9 cellular contexts compared by ENCODE assay signal in genomic region chr9:130680836-130681768, GRCh38. TPM values are rescaled to one million over a fixed set of nuclear protein-coding genes. Genes with fewer than 3 reads are reported as not detected.
DNase-seq lines count a peak whose midpoint lies in the region; ATAC-seq, FAIRE-seq and TF ChIP-seq lines count a peak whose summit lies in the region.
"Had no signal": no experiment of that assay in that cellular context is flagged by ENCODE, and none has a peak within 500 bp of the region (broad histone marks: within the 10 kb centered on the region; RNA-seq: fewer than 3 reads in every experiment).

No MANE protein-coding gene starts in this region.

- FAIRE-seq in HTR-8/SVneo (lab: Jason Lieb, UNC) (peak; percentile 62), RCC 7860 (lab: Jason Lieb, UNC) (no peak)

- no peak overlapping the region for H3K27ac ChIP-seq in thoracic aorta

- DNase-seq in Daoy (ENCODE audit: low read depth): peak; percentile 96
- peak; percentile 88 for DNase-seq in HTR-8/SVneo (ENCODE audit: insufficient read length, low spot score)
- peak; percentile 76 for DNase-seq in RCC 7860 (ENCODE audit: low spot score)
- DNase-seq in activated effector memory CD4-positive, alpha-beta T cell treated with Interleukin-2 at 50 U/mL for 16 hours: peak; percentile 50
- peak; percentile 84 for DNase-seq in fibroblast of villous mesenchyme (ENCODE audit: low read depth)
- DNase-seq in thoracic aorta (ENCODE audit: low spot score): peak; percentile 17

- H3K27me3 ChIP-seq in neuron (ENCODE audit: insufficient read depth, low read length): peaks cover 4% of the 10 kb centered on the region
- no peaks in the 10 kb centered on the region for H3K27me3 ChIP-seq in thoracic aorta (replicated peaks; ENCODE audit: insufficient read depth)

- no peaks in the 10 kb centered on the region for H3K36me3 ChIP-seq in neuron (ENCODE audit: insufficient read depth, low read length)
- no peaks in the 10 kb centered on the region for H3K36me3 ChIP-seq in thoracic aorta

- peak overlapping the region; percentile 19 for H2AFZ ChIP-seq in neuron (ENCODE audit: low read depth, low read length)

- no peak for TF ChIP-seq CTCF in fibroblast of villous mesenchyme (IDR thresholded peaks at IDR 0.05; ENCODE audit: insufficient read depth, low read depth, low read length)
- no peak for TF ChIP-seq CTCF in thoracic aorta (IDR thresholded peaks at IDR 0.05)

- H3K4me1 ChIP-seq in neuron (ENCODE audit: insufficient read depth, low read length) (peaks cover 8% of the 10 kb centered on the region), thoracic aorta (ENCODE audit: control insufficient read depth in 1 of 2, low read depth in 2 of 2) (peaks cover 4 to 14% of the 10 kb centered on the region in 2 donors)

- H3K9me3 ChIP-seq in neuron (ENCODE audit: low read length) (peaks cover 6% of the 10 kb centered on the region), thoracic aorta (peaks cover 3% of the 10 kb centered on the region)

- peak overlapping the region; percentile 63 for H3K4me3 ChIP-seq in fibroblast of villous mesenchyme (ENCODE audit: low read depth, low read length)
- peak overlapping the region; percentile 50 for H3K4me3 ChIP-seq in neuron (ENCODE audit: low read length)
- H3K4me3 ChIP-seq in thoracic aorta: peak overlapping the region; percentile 73

- ATAC-seq in thoracic aorta (ENCODE audit: insufficient number of reproducible peaks, low FRiP score, low read depth) (peak; percentile 58), GM21717 (IDR thresholded peaks at IDR 0.05; ENCODE audit: unreplicated experiment) (no peak)

RNA-seq across cellular contexts. Expression of gene EXOSC2, which starts 12.5 kb away (rescaled TPM):
- 71.9 and 95.9 TPM in 2 replicates for total RNA-seq in Daoy (2014; rRNA removed; shearing (Covaris generic))
- total RNA-seq in fibroblast of villous mesenchyme (19.3 and 32.8 TPM in 2 replicates), thoracic aorta (10 to 100 TPM; 12.3 to 33.3 TPM)

RNA-seq across cellular contexts. Expression of gene PRDM12, which starts 16.7 kb away (rescaled TPM):
- total RNA-seq in Daoy (2014; rRNA removed; shearing (Covaris generic)): not detected in 2 replicates
- total RNA-seq in fibroblast of villous mesenchyme: not detected in 2 replicates
- total RNA-seq in thoracic aorta: not detected
- total RNA-seq: glomerular endothelial cell had no signal

Comparison
In these comparisons a context has a peak if more than half of its experiments do, and no peak if none do; other contexts are left out.
1. DNase-seq: peak in every context shown above with its lines; median percentile 96 in Daoy; 88 in HTR-8/SVneo; 84 in fibroblast of villous mesenchyme; 76 in RCC 7860; 50 in activated effector memory CD4-positive, alpha-beta T cell treated with Interleukin-2 at 50 U/mL for 16 hours; 17 in thoracic aorta.